In genomic region chr5:151451626-151452520, GRCh38 we compare ENCODE assay signal across 11 cellular contexts. TPM values are rescaled to one million over a fixed set of nuclear protein-coding genes. Genes with fewer than 3 reads are reported as not detected.
DNase-seq lines count a peak whose midpoint lies in the region; ATAC-seq and TF ChIP-seq lines count a peak whose summit lies in the region.
"Had no signal": no experiment of that assay in that cellular context is flagged by ENCODE, and none has a peak within 500 bp of the region (broad histone marks: within the 10 kb centered on the region; RNA-seq: fewer than 3 reads in every experiment).

No MANE protein-coding gene starts in this region.

- no peak for TF ChIP-seq CTCF in fibroblast of villous mesenchyme (IDR thresholded peaks at IDR 0.05; ENCODE audit: insufficient read depth, low read depth, low read length)
- TF ChIP-seq CTCF in A673 (conservative IDR thresholded peaks at IDR 0.05; ENCODE audit: low read depth, low read length): no peak

- peaks cover 5% of the 10 kb centered on the region for H3K4me1 ChIP-seq in A673 (ENCODE audit: insufficient read depth, low read length, poor library complexity, severe bottlenecking)

- intact Hi-C loops in A673 (cut with micrococcal nuclease; ENCODE audit: unreplicated experiment): no loop called here

- no peak overlapping the region for H3K27ac ChIP-seq in A673 (ENCODE audit: low read depth, low read length, poor library complexity, severe bottlenecking)

- H3K4me3 ChIP-seq in fibroblast of villous mesenchyme (ENCODE audit: low read depth, low read length) (no peak overlapping the region), A673 (ENCODE audit: low read depth, low read length, poor library complexity, severe bottlenecking) (no peak overlapping the region)

- POLR2A ChIA-PET in A673 (lab: Charles Lee; ENCODE audit: low non-redundant PET): no interaction called here

- no TSS peak for BruUV-seq in A673 (replicated peaks; lab: Mats Ljungman, UMichigan)

- H3K36me3 ChIP-seq in A673 (ENCODE audit: insufficient read depth, low read length, poor library complexity, severe bottlenecking): no peaks in the 10 kb centered on the region

- ATAC-seq in GM21381 (IDR thresholded peaks at IDR 0.05; ENCODE audit: unreplicated experiment) (peak; percentile 38), HG03442 (IDR thresholded peaks at IDR 0.05; ENCODE audit: unreplicated experiment) (peak; percentile 74)

- in situ Hi-C loops in Caki2 (cut with HindIII; ENCODE audit: low pct_unique_long_range_greater_than_20kb, low sequenced_read_pairs): no loop called here

- DNase-seq in Caki2 (ENCODE audit: low read depth) (peak; percentile 54), fibroblast of villous mesenchyme (ENCODE audit: low read depth) (peak; percentile 38), ureter (ENCODE audit: low spot score) (no peak), T-helper 2 cell (no peak), midbrain (lab: John Stamatoyannopoulos, UW) (no peak), A673 (ENCODE audit: low spot score) (no peak)
- DNase-seq: activated T-cell treated with anti-CD3 and anti-CD28 coated beads, Interleukin-2, amount 50 U/mL, for 48 hours; DMS 273 treated with DMSO at 0.1 percent for 48 hours; NCI-H2081 had no signal

- H3K9me3 ChIP-seq in A673 (ENCODE audit: low read depth, low read length, poor library complexity, severe bottlenecking): no peaks in the 10 kb centered on the region

- H3K27me3 ChIP-seq in A673 (replicated peaks; ENCODE audit: insufficient read depth, low read depth, low read length, poor library complexity): no peaks in the 10 kb centered on the region

- CTCF ChIA-PET in A673 (lab: Charles Lee): interaction anchor here (0.7 kb wide), 1 partner anchor 12 kb away, joined by 3 read pairs; no protein-coding TSS in a partner anchor

RNA-seq across cellular contexts. Expression of gene SLC36A1, which starts 4.5 kb away (rescaled TPM):
- total RNA-seq in Caki2 (2014; rRNA removed; shearing (Covaris generic); ENCODE audit: low replicate concordance): 2.1 and 7.9 TPM in 2 replicates
- total RNA-seq in fibroblast of villous mesenchyme: 10.4 and 12.2 TPM in 2 replicates
- total RNA-seq in ureter: 14.4 TPM
- 8.8 and 12.5 TPM in 2 replicates for total RNA-seq in A673 (2021)

Comparison
In these comparisons a context has a peak if more than half of its experiments do, and no peak if none do; other contexts are left out.
1. DNase-seq: peak in Caki2 (single experiment) and fibroblast of villous mesenchyme (single experiment); none in ureter (single experiment), T-helper 2 cell (0 of 5), midbrain (single experiment) and A673 (single experiment).